In genomic region chr18:60892441-60892840, GRCh38 we compare ENCODE assay signal across 21 cellular contexts.
DNase-seq lines count a peak whose midpoint lies in the region; ATAC-seq, FAIRE-seq and TF ChIP-seq lines count a peak whose summit lies in the region.
"Had no signal": no experiment of that assay in that cellular context is flagged by ENCODE, and none has a peak within 500 bp of the region (broad histone marks: within the 10 kb centered on the region; RNA-seq: fewer than 3 reads in every experiment).

No MANE protein-coding gene starts in this region.

- no peak for TF ChIP-seq EP300 in suprapubic skin (IDR thresholded peaks at IDR 0.05)

- H3K36me3 ChIP-seq in adipocyte (ENCODE audit: control insufficient read depth, insufficient read depth, low read length, severe bottlenecking): no peaks in the 10 kb centered on the region
- no peaks in the 10 kb centered on the region for H3K36me3 ChIP-seq in esophagus squamous epithelium
- H3K36me3 ChIP-seq in pancreas: no peaks in the 10 kb centered on the region
- H3K36me3 ChIP-seq in suprapubic skin: no peaks in the 10 kb centered on the region
- H3K36me3 ChIP-seq: Peyer's patch had no signal

- intact Hi-C loops in esophagus squamous epithelium (cut with DNase I) (no loop called here), pancreas (cut with DNase I) (no loop called here)

- no peak for FAIRE-seq in pancreas (lab: Jason Lieb, UNC)

- no peak overlapping the region for H3K4me3 ChIP-seq in adipocyte (ENCODE audit: low read length)
- no peak overlapping the region for H3K4me3 ChIP-seq in esophagus squamous epithelium
- no peak overlapping the region for H3K4me3 ChIP-seq in pancreas
- H3K4me3 ChIP-seq in suprapubic skin: no peak overlapping the region
- H3K4me3 ChIP-seq: Peyer's patch, skin epidermis had no signal

- ATAC-seq in omental fat pad (ENCODE audit: low FRiP score) (peak; percentile 13), HG02763 (IDR thresholded peaks at IDR 0.05; ENCODE audit: unreplicated experiment) (no peak), pancreas (no peak)

- no peaks in the 10 kb centered on the region for H3K9me3 ChIP-seq in adipocyte (ENCODE audit: control insufficient read depth, low read length)
- H3K9me3 ChIP-seq in esophagus squamous epithelium: no peaks in the 10 kb centered on the region
- H3K9me3 ChIP-seq in pancreas: no peaks in the 10 kb centered on the region
- no peaks in the 10 kb centered on the region for H3K9me3 ChIP-seq in suprapubic skin
- H3K9me3 ChIP-seq: Peyer's patch had no signal

- H3K4me1 ChIP-seq in adipocyte (ENCODE audit: control insufficient read depth, insufficient read depth, low read length): peaks cover 30% of the 10 kb centered on the region
- H3K4me1 ChIP-seq in esophagus squamous epithelium: peaks cover 0 to 56% (median 12%) of the 10 kb centered on the region in 3 donors
- no peaks in the 10 kb centered on the region for H3K4me1 ChIP-seq in pancreas
- H3K4me1 ChIP-seq in suprapubic skin: peaks cover 16% of the 10 kb centered on the region
- H3K4me1 ChIP-seq: parathyroid adenoma, Peyer's patch had no signal

- H3K9ac ChIP-seq in adipocyte (ENCODE audit: low read length): peak overlapping the region; percentile 31
- H3K9ac ChIP-seq: KMS-11, parathyroid adenoma had no signal

- H3K27ac ChIP-seq in esophagus squamous epithelium (peak overlapping the region; percentile 66 to 84 (median 78)), pancreas (no peak overlapping the region), suprapubic skin (no peak overlapping the region)
- H3K27ac ChIP-seq: KMS-11, parathyroid adenoma, Peyer's patch had no signal

- TF ChIP-seq POLR2A in esophagus squamous epithelium (IDR thresholded peaks at IDR 0.05) (no peak), suprapubic skin (IDR thresholded peaks at IDR 0.05) (no peak)

- H3K27me3 ChIP-seq in adipocyte (replicated peaks; ENCODE audit: control insufficient read depth, insufficient read depth, low read length) (no peaks in the 10 kb centered on the region), esophagus squamous epithelium (no peaks in the 10 kb centered on the region), pancreas (no peaks in the 10 kb centered on the region), suprapubic skin (no peaks in the 10 kb centered on the region)
- H3K27me3 ChIP-seq: Peyer's patch had no signal

- peak; percentile 7 for DNase-seq in ELR (ENCODE audit: low read depth)
- peak; percentile 47 for DNase-seq in adipocyte (ENCODE audit: low read depth)
- DNase-seq in esophagus squamous epithelium (lab: John Stamatoyannopoulos, UW): no peak
- no peak for DNase-seq in omental fat pad (ENCODE audit: low spot score)
- no peak for DNase-seq in pancreas
- DNase-seq in NCI-H524 treated with DMSO at 0.1 percent for 48 hours (lab: John Stamatoyannopoulos, UW): no peak
- DNase-seq in suprapubic skin (ENCODE audit: low spot score in 2 of 2): no peak
- DNase-seq: activated CD4-positive, alpha-beta T cell treated with anti-CD3 and anti-CD28 coated beads, Interleukin-2, amount 10 ng/mL, durations not matched to agents 24 days and 14 days; activated effector memory CD4-positive, alpha-beta T cell treated with Interleukin-2 at 50 U/mL for 16 hours; AML-193; H7; naive B cell; NCI-H1417 treated with DMSO at 0.1 percent for 48 hours; NCI-H2171; NCI-H82; Peyer's patch; stimulated activated CD4-positive, alpha-beta T cell treated with anti-CD3 and anti-CD28 coated beads, Interleukin-4, amount 100 ng/mL, for 1 hour had no signal

- no peak for TF ChIP-seq CTCF in esophagus squamous epithelium (IDR thresholded peaks at IDR 0.05)
- TF ChIP-seq CTCF in omental fat pad (IDR thresholded peaks at IDR 0.05): no peak
- no peak for TF ChIP-seq CTCF in pancreas (IDR thresholded peaks at IDR 0.05)
- no peak for TF ChIP-seq CTCF in suprapubic skin (IDR thresholded peaks at IDR 0.05)

Comparison
In these comparisons a context has a peak if more than half of its experiments do, and no peak if none do; other contexts are left out.
1. DNase-seq: peak in ELR (single experiment) and adipocyte (single experiment); none in esophagus squamous epithelium (single experiment), omental fat pad (single experiment), pancreas (0 of 6), NCI-H524 treated with DMSO at 0.1 percent for 48 hours (single experiment) and suprapubic skin (0 of 2).
2. H3K27ac ChIP-seq: peak in esophagus squamous epithelium (4 of 4); none in pancreas (0 of 4) and suprapubic skin (single experiment).